ENCODE assay signal across 8 cellular contexts in genomic region chr9:109014267-109015025, GRCh38. TPM values are rescaled to one million over a fixed set of nuclear protein-coding genes. Genes with fewer than 3 reads are reported as not detected.
A peak's percentile ranks its signal among the peaks of the same experiment; 100 is the strongest.
DNase-seq lines count a peak whose midpoint lies in the region; ATAC-seq and TF ChIP-seq lines count a peak whose summit lies in the region.

No MANE protein-coding gene starts in this region.

- peaks cover 5 to 10% (median 8%) of the 10 kb centered on the region in 3 experiments; a peak in 6 of 7 replicates for H3K36me3 Mint-ChIP-seq in H9 (ENCODE audit: insufficient read depth in 1 of 3, low read depth in 3 of 3)
- peaks cover 11% of the 10 kb centered on the region for H3K36me3 Mint-ChIP-seq in activated T-helper 2 cell treated with anti-CD3 and anti-CD28 coated beads, Interferon-gamma antibody, Interleukin-2, Interleukin-4, amounts not matched to agents 10 μg/mL and 5 μg/mL and 100 μg/mL, durations not matched to agents 14 hours and 24 hours and 36 hours (ENCODE audit: low read depth)

- H2AFZ ChIP-seq in H9 (ENCODE audit: low read length) = no peak overlapping the region

- H3K27me3 Mint-ChIP-seq in H9 (ENCODE audit: low read depth) = peaks cover 11% of the 10 kb centered on the region
- peaks cover 4% of the 10 kb centered on the region for H3K27me3 Mint-ChIP-seq in activated T-helper 2 cell treated with anti-CD3 and anti-CD28 coated beads, Interferon-gamma antibody, Interleukin-2, Interleukin-4, amounts not matched to agents 10 μg/mL and 5 μg/mL and 100 μg/mL, durations not matched to agents 14 hours and 24 hours and 36 hours (ENCODE audit: low read depth)

- H3K4me3 Mint-ChIP-seq in H9 = peak overlapping the region; percentile 72 to 88
- H3K4me3 Mint-ChIP-seq in activated T-helper 2 cell treated with anti-CD3 and anti-CD28 coated beads, Interferon-gamma antibody, Interleukin-2, Interleukin-4, amounts not matched to agents 10 μg/mL and 5 μg/mL and 100 μg/mL, durations not matched to agents 14 hours and 24 hours and 36 hours (ENCODE audit: low read depth) = peak overlapping the region; percentile 78

- no peak overlapping the region for H2BK20ac ChIP-seq in H9 (ENCODE audit: low read depth, low read length, poor library complexity, severe bottlenecking)

- peak overlapping the region; percentile 96 for H3K4me2 ChIP-seq in H9 (ENCODE audit: insufficient read depth, insufficient read length, low read length)

- no peak overlapping the region for H2BK120ac ChIP-seq in H9 (ENCODE audit: low read depth, low read length, poor library complexity, severe bottlenecking)

- no peak overlapping the region for H4K8ac ChIP-seq in H9 (replicated peaks; ENCODE audit: insufficient read length, low read depth, low read length)

- no peak overlapping the region for H3T11ph ChIP-seq in H9 (ENCODE audit: low read length)

- H3K23ac ChIP-seq in H9 (ENCODE audit: insufficient read length, low read depth, low read length) = no peak overlapping the region

- H3K27ac ChIP-seq in H9 (ENCODE audit: insufficient read length, low read depth, low read length) (no peak overlapping the region), gastrocnemius medialis (peak overlapping the region; percentile 92 to 96 (median 93))

- H2BK12ac ChIP-seq in H9 (ENCODE audit: insufficient read length, low read depth, low read length) = no peak overlapping the region

- no peak overlapping the region for H2BK5ac ChIP-seq in H9 (ENCODE audit: insufficient read length, low read length)

- no peak overlapping the region for H2AK5ac ChIP-seq in H9 (ENCODE audit: insufficient read length, low read length)

- in situ Hi-C loops in gastrocnemius medialis (cut with MboI; ENCODE audit: low sequenced_read_pairs in 4 of 4) = loop anchor here in 1 of 4 donors (10.0 kb wide), 1 partner anchor 110 kb away; no protein-coding TSS in a partner anchor

- DNase-seq in H9 (no peak), left ventricle myocardium superior (peak; percentile 39), gastrocnemius medialis (no peak), HPDE6-E6E7 (ENCODE audit: extremely low spot score) (no peak)
- no peak for DNase-seq in activated T-helper 2 cell treated with anti-CD3 and anti-CD28 coated beads, Interferon-gamma antibody, Interleukin-2, Interleukin-4, amounts not matched to agents 10 μg/mL and 5 μg/mL and 100 μg/mL, durations not matched to agents 14 hours and 24 hours and 36 hours (ENCODE audit: low spot score)
- DNase-seq in stimulated activated CD4-positive, alpha-beta T cell treated with anti-CD3 and anti-CD28 coated beads, Interleukin-12 subunit alpha, Interleukin-12 subunit beta, amount 100 ng/mL, for 4 hours = no peak
- DNase-seq in activated CD4-positive, CD25-positive, alpha-beta regulatory T cell treated with anti-CD3 and anti-CD28 coated beads, Interleukin-2, amount 50 U/mL, for 72 hours = no peak

- H4K91ac ChIP-seq in H9 (ENCODE audit: insufficient read length, low read depth, low read length) = no peak overlapping the region

- H3K9ac ChIP-seq in H9 (ENCODE audit: extremely low read depth, insufficient read length, low read length) = no peak overlapping the region

- no peaks in the 10 kb centered on the region for H3K79me1 ChIP-seq in H9 (ENCODE audit: insufficient read depth, low read depth, low read length, poor library complexity, severe bottlenecking)

- no peak overlapping the region for H3K18ac ChIP-seq in H9 (ENCODE audit: insufficient read length, low read depth, low read length)

- H4K20me1 ChIP-seq in H9 (ENCODE audit: control insufficient read depth, insufficient read depth, insufficient read length) = no peaks in the 10 kb centered on the region

- no peak overlapping the region for H2BK15ac ChIP-seq in H9 (ENCODE audit: low read depth, low read length)

- H3K4me1 ChIP-seq in H9 (ENCODE audit: insufficient read depth, low read length) (no peaks in the 10 kb centered on the region), gastrocnemius medialis (peaks cover 44 to 46% of the 10 kb centered on the region in 2 donors)

- no peak overlapping the region for H3K56ac ChIP-seq in H9 (ENCODE audit: insufficient read length, low read depth, low read length)

- H3K9me3 Mint-ChIP-seq in H9 = no peaks in the 10 kb centered on the region; a peak in 2 of 5 replicates
- no peaks in the 10 kb centered on the region for H3K9me3 Mint-ChIP-seq in activated T-helper 2 cell treated with anti-CD3 and anti-CD28 coated beads, Interferon-gamma antibody, Interleukin-2, Interleukin-4, amounts not matched to agents 10 μg/mL and 5 μg/mL and 100 μg/mL, durations not matched to agents 14 hours and 24 hours and 36 hours

- TF ChIP-seq POLR2A in gastrocnemius medialis (IDR thresholded peaks at IDR 0.05) = no peak

- H3K4me3 ChIP-seq in gastrocnemius medialis = peak overlapping the region in 2 of 4 donors; percentile 78 to 96

- H3K27ac Mint-ChIP-seq in H9 = peak overlapping the region; percentile 89 to 97 (median 95); a peak in 3 of 7 replicates
- H3K27ac Mint-ChIP-seq in activated T-helper 2 cell treated with anti-CD3 and anti-CD28 coated beads, Interferon-gamma antibody, Interleukin-2, Interleukin-4, amounts not matched to agents 10 μg/mL and 5 μg/mL and 100 μg/mL, durations not matched to agents 14 hours and 24 hours and 36 hours = no peak overlapping the region

- no peaks in the 10 kb centered on the region for H3K9me3 ChIP-seq in H9 (ENCODE audit: control insufficient read depth, low read depth, low read length)
- no peaks in the 10 kb centered on the region for H3K9me3 ChIP-seq in gastrocnemius medialis

- intact Hi-C loops in activated T-helper 2 cell treated with anti-CD3 and anti-CD28 coated beads, Interferon-gamma antibody, Interleukin-2, Interleukin-4, amounts not matched to agents 10 μg/mL and 5 μg/mL and 100 μg/mL, durations not matched to agents 14 hours and 24 hours and 36 hours (cut with micrococcal nuclease) = loop anchor here (5.0 to 10.0 kb wide), 2 partner anchors 1130 to 1243 kb away; partner anchors contain the start of gene TXN
- intact Hi-C loops in left ventricle myocardium superior (cut with micrococcal nuclease) = no loop called here
- intact Hi-C loops in gastrocnemius medialis (cut with DNase I; ENCODE audit: low total_unique reads) = loop anchor here (5.0 kb wide), 1 partner anchor 83 kb away; no protein-coding TSS in a partner anchor

- H3K36me3 ChIP-seq in gastrocnemius medialis = peaks cover 0 to under 1% of the 10 kb centered on the region in 2 donors

- ATAC-seq in left ventricle myocardium superior (no peak), gastrocnemius medialis (no peak), GM18873 (IDR thresholded peaks at IDR 0.05; ENCODE audit: low FRiP score, unreplicated experiment) (no peak)

- no peaks in the 10 kb centered on the region for H3K79me2 ChIP-seq in H9 (ENCODE audit: insufficient read depth, low read length)

- H3K14ac ChIP-seq in H9 (ENCODE audit: insufficient read depth, low read length) = no peak overlapping the region

- H3K4ac ChIP-seq in H9 (ENCODE audit: low read depth, low read length) = no peak overlapping the region

- H3K27me3 ChIP-seq in H9 (ENCODE audit: insufficient read depth, low read length) (no peaks in the 10 kb centered on the region; the same call in 1 of the 2 replicates), gastrocnemius medialis (no peaks in the 10 kb centered on the region)

- peaks cover 12% of the 10 kb centered on the region for H3K23me2 ChIP-seq in H9 (ENCODE audit: insufficient read length, low read depth, low read length, poor library complexity, severe bottlenecking)

- H4K5ac ChIP-seq in H9 (ENCODE audit: insufficient read length, low read depth, low read length) = no peak overlapping the region

- peaks cover 19 to 33% of the 10 kb centered on the region in 2 experiments for H3K4me1 Mint-ChIP-seq in H9
- peaks cover 28% of the 10 kb centered on the region for H3K4me1 Mint-ChIP-seq in activated T-helper 2 cell treated with anti-CD3 and anti-CD28 coated beads, Interferon-gamma antibody, Interleukin-2, Interleukin-4, amounts not matched to agents 10 μg/mL and 5 μg/mL and 100 μg/mL, durations not matched to agents 14 hours and 24 hours and 36 hours (ENCODE audit: low read depth)

- no CpG with 5 or more reads among the region's 11 CpGs for WGBS in H9 (ENCODE audit: extremely low coverage, insufficient read length, low lambda C conversion rate)

- TF ChIP-seq CTCF in H9 (conservative IDR thresholded peaks at IDR 0.05) (no peak), gastrocnemius medialis (IDR thresholded peaks at IDR 0.05 in 4 of 5, conservative IDR thresholded peaks at IDR 0.05 in 1 of 5) (no peak)

RNA-seq across cellular contexts. Expression of gene CTNNAL1, which starts 1.1 kb away (rescaled TPM):
- total RNA-seq in H9 (2021) = 51.9 and 52.9 TPM in 2 replicates
- total RNA-seq in activated T-helper 2 cell treated with anti-CD3 and anti-CD28 coated beads, Interferon-gamma antibody, Interleukin-2, Interleukin-4, amounts not matched to agents 10 μg/mL and 5 μg/mL and 100 μg/mL, durations not matched to agents 14 hours and 24 hours and 36 hours = 19.8 and 21.6 TPM in 2 replicates
- 77.9 TPM for total RNA-seq in left ventricle myocardium superior
- 10 to 100 TPM; 17.8 to 75.4 (median 44.8) TPM for total RNA-seq in gastrocnemius medialis
